In genomic region chr2:32805104-32806095, GRCh38 we compare ENCODE assay signal across 1 cellular context.
TF ChIP-seq lines count a peak whose summit lies in the region.

No MANE protein-coding gene starts in this region.

TF ChIP-seq in HepG2, 621 proteins besides CTCF, POLR2A, EP300 and RAD21 (continued from another document and continues in another):
- TF ChIP-seq ZNF770 (CRISPR knock-in tag; IDR thresholded peaks at IDR 0.05) (no peak), ZNF776 (CRISPR knock-in tag; IDR thresholded peaks at IDR 0.05) (no peak), ATM (IDR thresholded peaks at IDR 0.05; ENCODE audit: borderline replicate concordance) (no peak), CBX2 (IDR thresholded peaks at IDR 0.05; ENCODE audit: low read depth, low read length) (no peak), CBX2 (CRISPR knock-in tag; IDR thresholded peaks at IDR 0.05; ENCODE audit: low read depth) (no peak), NFKB2 (CRISPR knock-in tag; IDR thresholded peaks at IDR 0.05; ENCODE audit: borderline replicate concordance) (no peak), NR2F2 (IDR thresholded peaks at IDR 0.05; ENCODE audit: borderline replicate concordance, low read depth) (peak; percentile 86), SIX1 (CRISPR knock-in tag; IDR thresholded peaks at IDR 0.05; ENCODE audit: borderline replicate concordance) (no peak; the same call in 1 of the 2 replicates), ZNF720 (CRISPR knock-in tag; IDR thresholded peaks at IDR 0.05) (no peak), ZBTB49 (CRISPR knock-in tag; IDR thresholded peaks at IDR 0.05; ENCODE audit: borderline replicate concordance) (no peak), ZNF572 (CRISPR knock-in tag; IDR thresholded peaks at IDR 0.05) (no peak), ZNF543 (CRISPR knock-in tag; IDR thresholded peaks at IDR 0.05) (no peak), FLYWCH1 (CRISPR knock-in tag; IDR thresholded peaks at IDR 0.05) (no peak), ZNF263 (CRISPR knock-in tag; IDR thresholded peaks at IDR 0.05) (no peak), ZNF275 (CRISPR knock-in tag; IDR thresholded peaks at IDR 0.05; ENCODE audit: borderline replicate concordance) (no peak), ZNF343 (CRISPR knock-in tag; IDR thresholded peaks at IDR 0.05) (no peak), ZNF761 (CRISPR knock-in tag; conservative IDR thresholded peaks at IDR 0.05) (no peak), ZNF576 (CRISPR knock-in tag; IDR thresholded peaks at IDR 0.05) (no peak), ZSCAN31 (CRISPR knock-in tag; IDR thresholded peaks at IDR 0.05; ENCODE audit: low read depth) (no peak), BHLHE40 (IDR thresholded peaks at IDR 0.05; ENCODE audit: low read length) (peak; percentile 42; the same call in 1 of the 2 replicates), ZNF629 (CRISPR knock-in tag; conservative IDR thresholded peaks at IDR 0.05) (no peak), NAIF1 (CRISPR knock-in tag; IDR thresholded peaks at IDR 0.05; ENCODE audit: borderline replicate concordance) (no peak), ZNF180 (CRISPR knock-in tag; IDR thresholded peaks at IDR 0.05; ENCODE audit: borderline replicate concordance, low read depth) (no peak), POGK (CRISPR knock-in tag; conservative IDR thresholded peaks at IDR 0.05) (no peak), GFI1 (CRISPR knock-in tag; IDR thresholded peaks at IDR 0.05; ENCODE audit: borderline replicate concordance) (no peak), HOXA9 (CRISPR knock-in tag; IDR thresholded peaks at IDR 0.05; ENCODE audit: borderline replicate concordance) (no peak), PBX3 (CRISPR knock-in tag; IDR thresholded peaks at IDR 0.05; ENCODE audit: borderline replicate concordance) (no peak), ARNT2 (CRISPR knock-in tag; IDR thresholded peaks at IDR 0.05; ENCODE audit: low read depth) (no peak), ZBTB20 (CRISPR knock-in tag; IDR thresholded peaks at IDR 0.05; ENCODE audit: borderline replicate concordance, low read depth) (peak; percentile 78; the same call in 1 of the 2 replicates), ZNF317 (CRISPR knock-in tag; IDR thresholded peaks at IDR 0.05) (no peak), SRSF4 (IDR thresholded peaks at IDR 0.05; ENCODE audit: low read depth, low read length, poor library complexity, severe bottlenecking) (no peak), RBAK (CRISPR knock-in tag; IDR thresholded peaks at IDR 0.05) (no peak), ZNF619 (CRISPR knock-in tag; IDR thresholded peaks at IDR 0.05) (no peak), CENPT (CRISPR knock-in tag; IDR thresholded peaks at IDR 0.05; ENCODE audit: low read depth) (no peak), HOXA5 (CRISPR knock-in tag; IDR thresholded peaks at IDR 0.05) (no peak), ZNF781 (CRISPR knock-in tag; IDR thresholded peaks at IDR 0.05; ENCODE audit: borderline replicate concordance, not compliant biosample characterization) (no peak), ZSCAN22 (CRISPR knock-in tag; IDR thresholded peaks at IDR 0.05) (no peak), SATB2 (CRISPR knock-in tag; IDR thresholded peaks at IDR 0.05) (no peak), EZH2 (conservative IDR thresholded peaks at IDR 0.05; ENCODE audit: low read depth, low read length) (no peak), GPN1 (CRISPR knock-in tag; IDR thresholded peaks at IDR 0.05; ENCODE audit: borderline replicate concordance) (no peak), PRDM4 (CRISPR knock-in tag; IDR thresholded peaks at IDR 0.05; ENCODE audit: borderline replicate concordance) (no peak), ZNF24 (IDR thresholded peaks at IDR 0.05) (no peak), ZNF329 (CRISPR knock-in tag; IDR thresholded peaks at IDR 0.05; ENCODE audit: low read depth) (no peak), CBFB (CRISPR knock-in tag; IDR thresholded peaks at IDR 0.05) (no peak), NCOA2 (CRISPR knock-in tag; IDR thresholded peaks at IDR 0.05) (peak; percentile 66; the same call in 1 of the 2 replicates), ZNF281 (CRISPR knock-in tag; IDR thresholded peaks at IDR 0.05; ENCODE audit: borderline replicate concordance) (no peak), PAX8 (CRISPR knock-in tag; IDR thresholded peaks at IDR 0.05; ENCODE audit: borderline replicate concordance) (no peak), ZNF224 (CRISPR knock-in tag; IDR thresholded peaks at IDR 0.05) (no peak), ATF4 (CRISPR knock-in tag; IDR thresholded peaks at IDR 0.05) (peak in 1 of 2 experiments; percentile 40; a peak in 1 of 4 replicates), ZNF607 (CRISPR knock-in tag; IDR thresholded peaks at IDR 0.05; ENCODE audit: borderline replicate concordance) (no peak), CEBPB (IDR thresholded peaks at IDR 0.05; ENCODE audit: borderline replicate concordance, low read depth, low read length) (no peak), SP5 (CRISPR knock-in tag; IDR thresholded peaks at IDR 0.05; ENCODE audit: borderline replicate concordance, low read depth) (no peak), RAD51 (IDR thresholded peaks at IDR 0.05; ENCODE audit: borderline replicate concordance) (peak; percentile 37; the same call in 1 of the 2 replicates), NFKBIZ (CRISPR knock-in tag; IDR thresholded peaks at IDR 0.05) (no peak), ZFP90 (CRISPR knock-in tag; IDR thresholded peaks at IDR 0.05; ENCODE audit: borderline replicate concordance) (no peak), MEF2D (CRISPR knock-in tag; IDR thresholded peaks at IDR 0.05) (peak; percentile 80), YY1 (IDR thresholded peaks at IDR 0.05; ENCODE audit: insufficient read depth, insufficient replicate concordance, low read depth, low read length) (no peak), BCL6 (CRISPR knock-in tag; IDR thresholded peaks at IDR 0.05) (peak; percentile 52; the same call in 1 of the 2 replicates), ZNF34 (CRISPR knock-in tag; IDR thresholded peaks at IDR 0.05; ENCODE audit: borderline replicate concordance) (no peak), FOXP1 (IDR thresholded peaks at IDR 0.05) (no peak), FOXP1 (CRISPR knock-in tag; IDR thresholded peaks at IDR 0.05) (peak; percentile 57), GZF1 (CRISPR knock-in tag; IDR thresholded peaks at IDR 0.05) (no peak), PITX1 (CRISPR knock-in tag; IDR thresholded peaks at IDR 0.05) (peak; percentile 54; the same call in 1 of the 2 replicates)
